ENCODE assay signal across 28 cellular contexts in the genomic region with DNA sequence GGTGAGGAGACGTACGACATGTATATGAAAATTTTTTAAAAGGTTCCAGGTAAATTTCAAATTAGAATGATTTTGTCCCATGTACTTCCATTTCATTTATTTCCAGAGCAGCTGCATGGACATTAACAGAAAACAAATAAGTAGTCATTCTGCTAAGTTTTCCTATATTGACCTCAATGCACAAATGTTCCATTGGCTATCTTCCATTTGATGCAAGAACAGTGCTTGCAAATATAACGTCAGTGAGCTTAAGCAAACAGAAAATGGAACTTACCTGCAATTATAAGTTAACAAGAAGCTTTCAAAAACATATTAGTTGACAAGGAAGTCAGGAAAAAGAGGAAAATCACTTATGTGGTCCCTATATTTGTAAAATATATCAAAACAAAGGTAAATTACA.
"Had no signal": no experiment of that assay in that cellular context is flagged by ENCODE, and none has a peak within 500 bp of the region (broad histone marks: within the 10 kb centered on the region; RNA-seq: fewer than 3 reads in every experiment).

No MANE protein-coding gene starts in this region.

- H3K9me3 ChIP-seq: adrenal gland had no signal

- H3K36me3 ChIP-seq: adrenal gland, brain microvascular endothelial cell, SJCRH30 had no signal

- H3K27ac ChIP-seq: adrenal gland, brain microvascular endothelial cell, PC-9, SJCRH30, SK-N-MC had no signal

- H3K27me3 ChIP-seq: adrenal gland, SJCRH30 had no signal

- H3K4me3 ChIP-seq: adrenal gland, PC-9, SJCRH30, SK-N-MC had no signal

- ATAC-seq: activated CD4-positive, alpha-beta T cell treated with anti-CD3 and anti-CD28 coated beads for 36 hours; activated CD4-positive, CD25-positive, alpha-beta regulatory T cell treated with anti-CD3 and anti-CD28 coated beads, Interleukin-2, amount 50 U/mL, for 24 hours; activated CD8-positive, alpha-beta T cell treated with anti-CD3 and anti-CD28 coated beads, Interleukin-2, amount 10 ng/mL, durations not matched to agents 7 days and 5 days; activated naive CD4-positive, alpha-beta T cell treated with anti-CD3 and anti-CD28 coated beads, Interleukin-2, amount 50 U/mL, for 72 hours; WTC11 had no signal

- DNase-seq: activated CD4-positive, alpha-beta T cell treated with anti-CD3 and anti-CD28 coated beads for 36 hours; activated CD4-positive, alpha-beta T cell treated with anti-CD3 and anti-CD28 coated beads, Interleukin-2, amount 10 ng/mL, durations not matched to agents 7 days and 5 days; activated CD4-positive, alpha-beta T cell treated with anti-CD3 and anti-CD28 coated beads, Interleukin-2, amount 50 U/mL, for 48 hours; activated CD8-positive, alpha-beta T cell treated with anti-CD3 and anti-CD28 coated beads, Interleukin-2, amount 10 ng/mL, durations not matched to agents 7 days and 5 days; activated gamma-delta T cell; activated naive CD4-positive, alpha-beta T cell treated with anti-CD3 and anti-CD28 coated beads for 36 hours; activated T-cell treated with anti-CD3 and anti-CD28 coated beads, Interleukin-2, amount 50 U/mL, for 24 hours; adrenal gland; anterior cingulate cortex; brain microvascular endothelial cell; central memory CD4-positive, alpha-beta T cell; NCI-H1105; NCI-H1417 treated with DMSO at 0.1 percent for 48 hours; NCI-H187 treated with DMSO at 0.1 percent for 48 hours; NCI-H2081; NCI-H2171 treated with DMSO at 0.1 percent for 48 hours; NCI-H2227 treated with DMSO at 0.1 percent for 48 hours; NCI-H446; NCI-H510A treated with DMSO at 0.1 percent for 48 hours; NCI-H526 treated with DMSO at 0.1 percent for 48 hours; NK-92 treated with Interleukin-12 subunit alpha and Interleukin-12 subunit beta, amount 100 ng/mL, for 24 hours; PC-9; Right ventricle myocardium superior; SJCRH30 had no signal

- H3K4me1 ChIP-seq: adrenal gland, SJCRH30 had no signal
